22 cellular contexts compared by ENCODE assay signal in the genomic region with DNA sequence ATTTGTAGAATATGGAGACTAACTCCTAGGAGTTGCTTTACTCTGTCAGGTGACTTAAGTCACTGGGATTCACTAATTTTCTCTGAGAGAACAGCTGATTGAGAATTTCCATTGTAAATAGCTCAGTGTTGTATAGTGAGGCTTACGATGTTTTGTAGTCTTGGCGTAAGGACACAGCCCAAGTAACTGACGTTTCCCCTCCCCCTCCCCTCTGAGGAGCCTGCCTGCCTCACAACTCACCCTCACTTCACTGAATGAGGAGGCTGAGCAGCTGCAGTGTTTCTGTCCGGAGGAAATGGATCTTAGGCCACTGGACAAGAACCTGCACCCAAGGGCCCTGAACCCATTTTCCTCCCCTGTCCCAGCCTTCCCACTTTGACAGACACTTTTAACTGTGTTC.
A peak's percentile ranks its signal among the peaks of the same experiment; 100 is the strongest.
DNase-seq lines count a peak whose midpoint lies in the region; ATAC-seq and TF ChIP-seq lines count a peak whose summit lies in the region.
"Had no signal": no experiment of that assay in that cellular context is flagged by ENCODE, and none has a peak within 500 bp of the region (broad histone marks: within the 10 kb centered on the region; RNA-seq: fewer than 3 reads in every experiment).

No MANE protein-coding gene starts in this region.

- no peak for ATAC-seq in GM21825 (IDR thresholded peaks at IDR 0.05; ENCODE audit: unreplicated experiment)
- ATAC-seq in effector memory CD8-positive, alpha-beta T cell (replicated peaks), result no peak
- ATAC-seq: HepG2, Panc1 had no signal

- H3K4me3 Mint-ChIP-seq in endodermal cell, result no peak overlapping the region
- H3K4me3 Mint-ChIP-seq in effector memory CD8-positive, alpha-beta T cell, result no peak overlapping the region
- H3K4me3 Mint-ChIP-seq: memory B cell; nephron; T-helper 2 cell treated with Interferon-gamma antibody and Interleukin-4, amounts not matched to agents 5 μg/mL and 100 μg/mL, for 36 hours had no signal

- H3K36me3 ChIP-seq in endodermal cell (ENCODE audit: control insufficient read depth, insufficient read depth, low read length), result peaks cover 11% of the 10 kb centered on the region

- DNase-seq in NCI-H1105 treated with DMSO at 0.1 percent for 48 hours (lab: John Stamatoyannopoulos, UW) (peak; percentile 69), NCI-H1105 (lab: John Stamatoyannopoulos, UW) (no peak), NCI-H510A (lab: John Stamatoyannopoulos, UW) (peak; percentile 54), endodermal cell (no peak), pons (ENCODE audit: low spot score) (peak; percentile 73), RWPE1 (ENCODE audit: low spot score) (no peak)
- DNase-seq in effector memory CD8-positive, alpha-beta T cell, result no peak
- DNase-seq: activated CD4-positive, alpha-beta T cell treated with anti-CD3 and anti-CD28 coated beads, Interleukin-2, amount 50 U/mL, for 4 hours; activated naive CD4-positive, alpha-beta T cell; activated T-cell treated with anti-CD3 and anti-CD28 coated beads for 4 hours; GDM1; H7; kidney had no signal

- H3K4me3 ChIP-seq in endodermal cell (ENCODE audit: low read length), result no peak overlapping the region
- H3K4me3 ChIP-seq: MG63, SK-N-MC, smooth muscle cell had no signal

- TF ChIP-seq CTCF in endodermal cell (conservative IDR thresholded peaks at IDR 0.05), result no peak
- TF ChIP-seq CTCF in RWPE1 (conservative IDR thresholded peaks at IDR 0.05; ENCODE audit: low read depth), result no peak

- 78 to 89% methylated on average over 4 of the region's 4 CpGs for WGBS in endodermal cell (ENCODE audit: insufficient coverage in 1 of 2, insufficient read length in 1 of 2), 2 experiments

- no peaks in the 10 kb centered on the region for H3K27me3 ChIP-seq in endodermal cell (ENCODE audit: control insufficient read depth, insufficient read depth, low read length, poor library complexity, severe bottlenecking)
- H3K27me3 ChIP-seq: MG63 had no signal

- peak overlapping the region; percentile 38 for H3K27ac ChIP-seq in endodermal cell (ENCODE audit: low read depth, low read length)
- no peak overlapping the region for H3K27ac ChIP-seq in RWPE1
- H3K27ac ChIP-seq: SK-N-MC had no signal

- H3K9me3 Mint-ChIP-seq in endodermal cell, result no peaks in the 10 kb centered on the region
- H3K9me3 Mint-ChIP-seq in effector memory CD8-positive, alpha-beta T cell, result no peaks in the 10 kb centered on the region
- H3K9me3 Mint-ChIP-seq: memory B cell; nephron; T-helper 2 cell treated with Interferon-gamma antibody and Interleukin-4, amounts not matched to agents 5 μg/mL and 100 μg/mL, for 36 hours had no signal

- H3K4me1 ChIP-seq in endodermal cell (ENCODE audit: control insufficient read depth, insufficient read depth, low read length), result no peaks in the 10 kb centered on the region

- H3K9ac ChIP-seq in endodermal cell (ENCODE audit: extremely low read depth, low read length, poor library complexity, severe bottlenecking), result no peak overlapping the region

- CTCF ChIA-PET in RWPE1 (lab: Yijun Ruan, JAX), result no interaction called here

- H3K27me3 Mint-ChIP-seq in endodermal cell (ENCODE audit: insufficient read depth), result no peaks in the 10 kb centered on the region
- no peaks in the 10 kb centered on the region for H3K27me3 Mint-ChIP-seq in effector memory CD8-positive, alpha-beta T cell
- H3K27me3 Mint-ChIP-seq: memory B cell had no signal

- no peaks in the 10 kb centered on the region for H3K9me3 ChIP-seq in endodermal cell (ENCODE audit: control insufficient read depth, low read length)
- H3K9me3 ChIP-seq: MG63 had no signal

- H3K27ac Mint-ChIP-seq in endodermal cell, result no peak overlapping the region
- no peak overlapping the region for H3K27ac Mint-ChIP-seq in effector memory CD8-positive, alpha-beta T cell
- H3K27ac Mint-ChIP-seq: memory B cell; nephron; T-helper 2 cell treated with Interferon-gamma antibody and Interleukin-4, amounts not matched to agents 5 μg/mL and 100 μg/mL, for 36 hours had no signal

- peaks cover 4% of the 10 kb centered on the region for H3K4me1 Mint-ChIP-seq in endodermal cell
- peaks cover 4 to 6% of the 10 kb centered on the region in 2 donors for H3K4me1 Mint-ChIP-seq in effector memory CD8-positive, alpha-beta T cell (ENCODE audit: low read depth in 2 of 2)

- POLR2A ChIA-PET in RWPE1 (lab: Yijun Ruan, JAX; ENCODE audit: low non-redundant PET), result no interaction called here

- H3K36me3 Mint-ChIP-seq in endodermal cell (ENCODE audit: low read depth), result peaks cover 22% of the 10 kb centered on the region
- H3K36me3 Mint-ChIP-seq in effector memory CD8-positive, alpha-beta T cell (ENCODE audit: insufficient read depth), result peaks cover 8% of the 10 kb centered on the region

Comparison
In these comparisons a context has a peak if more than half of its experiments do, and no peak if none do; other contexts are left out.
1. DNase-seq: peak in NCI-H1105 treated with DMSO at 0.1 percent for 48 hours (single experiment), NCI-H510A (single experiment) and pons (single experiment); none in NCI-H1105 (single experiment), endodermal cell (single experiment), RWPE1 (single experiment) and effector memory CD8-positive, alpha-beta T cell (0 of 3).